1 cellular context compared by ENCODE assay signal in the genomic region with DNA sequence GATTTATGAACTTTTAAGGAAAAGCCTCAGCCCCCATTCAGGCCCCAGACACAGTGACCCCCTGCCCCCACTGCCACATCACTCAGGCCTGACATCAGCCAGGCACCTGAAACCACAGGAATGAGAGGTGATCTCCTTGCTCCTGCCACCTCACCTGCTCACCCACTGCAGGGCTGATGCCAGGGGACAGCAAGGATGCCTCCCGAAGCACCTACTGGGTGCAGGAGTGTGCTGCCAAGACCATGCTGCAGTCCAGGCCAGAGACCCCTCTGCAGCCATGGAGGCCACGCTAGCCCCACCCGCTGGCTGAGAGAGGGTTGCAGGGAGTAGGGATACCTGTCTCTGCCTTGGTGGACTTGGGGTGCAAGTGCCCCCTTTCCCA.
TF ChIP-seq lines count a peak whose summit lies in the region.

No MANE protein-coding gene starts in this region.

TF ChIP-seq in H1, 55 proteins besides CTCF, POLR2A, EP300 and RAD21:
- TF ChIP-seq FOSL1 (IDR thresholded peaks at IDR 0.05; ENCODE audit: insufficient read depth, low read depth, low read length): no peak
